Comparison of ENCODE assay signal across 22 cellular contexts in the genomic region with DNA sequence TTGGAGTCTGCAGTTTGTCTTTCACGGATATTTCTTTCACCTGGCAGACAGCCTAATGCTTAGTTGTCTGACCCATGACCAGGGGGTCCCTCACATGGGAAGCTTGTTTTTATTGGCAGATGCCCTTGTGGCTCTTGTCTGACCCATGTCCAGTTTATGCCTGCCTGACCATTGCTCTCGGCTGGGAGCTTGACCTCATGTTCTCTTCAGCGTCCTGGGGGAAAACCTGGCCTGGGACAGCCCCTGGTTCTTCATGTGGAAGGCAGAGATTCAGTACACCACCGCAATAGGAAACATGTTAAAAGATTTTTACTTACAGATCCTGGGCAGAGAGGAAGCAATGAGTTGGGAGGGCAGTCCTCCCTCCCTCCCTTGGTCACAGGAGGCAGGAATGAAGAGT.
"Had no signal": no experiment of that assay in that cellular context is flagged by ENCODE, and none has a peak within 500 bp of the region (broad histone marks: within the 10 kb centered on the region; RNA-seq: fewer than 3 reads in every experiment).

No MANE protein-coding gene starts in this region.

- H3K4me3 ChIP-seq: body of pancreas, dorsolateral prefrontal cortex, gastrocnemius medialis, heart left ventricle, prostate gland, SJCRH30 had no signal

- H3K4me1 Mint-ChIP-seq: activated B cell treated with CpG ODN at 0.5 μM for 24 hours; activated CD4-positive, alpha-beta T cell treated with anti-CD3 and anti-CD28 coated beads, Interleukin-2, amount 10 ng/mL, durations not matched to agents 7 days and 5 days; endodermal cell; immature natural killer cell; naive thymus-derived CD8-positive, alpha-beta T cell; stimulated activated memory B cell treated with anti-CD40 and anti-IgM and Interleukin-4, amounts not matched to agents 10 μg/mL and 1 μg/mL and 100 μg/mL, for 72 hours; T-helper 17 cell had no signal

- H3K9me3 ChIP-seq: body of pancreas, gastrocnemius medialis, heart left ventricle, prostate gland, SJCRH30 had no signal

- H3K36me3 ChIP-seq: gastrocnemius medialis, heart left ventricle, prostate gland, SJCRH30 had no signal

- H3K36me3 Mint-ChIP-seq: activated naive CD8-positive, alpha-beta T cell; naive thymus-derived CD8-positive, alpha-beta T cell; type B pancreatic cell had no signal

- H3K27me3 ChIP-seq: body of pancreas, gastrocnemius medialis, heart left ventricle had no signal

- ATAC-seq: activated T-cell treated with anti-CD3 and anti-CD28 coated beads, Interleukin-2, amount 50 U/mL, for 72 hours; body of pancreas; gastrocnemius medialis; heart left ventricle; naive thymus-derived CD8-positive, alpha-beta T cell; stimulated activated memory B cell treated with anti-CD40 and anti-IgM and Interleukin-4, amounts not matched to agents 10 μg/mL and 1 μg/mL and 100 μg/mL, for 72 hours; T-helper 17 cell had no signal

- H3K27ac Mint-ChIP-seq: activated B cell treated with CpG ODN at 0.5 μM for 24 hours; activated CD4-positive, alpha-beta T cell treated with anti-CD3 and anti-CD28 coated beads, Interleukin-2, amount 10 ng/mL, durations not matched to agents 7 days and 5 days; activated naive CD8-positive, alpha-beta T cell; activated T-cell treated with anti-CD3 and anti-CD28 coated beads, Interleukin-2, amount 50 U/mL, for 72 hours; endodermal cell; immature natural killer cell; naive thymus-derived CD8-positive, alpha-beta T cell; stimulated activated memory B cell treated with anti-CD40 and anti-IgM and Interleukin-4, amounts not matched to agents 10 μg/mL and 1 μg/mL and 100 μg/mL, for 72 hours; T-helper 17 cell; type B pancreatic cell had no signal

- H3K4me3 Mint-ChIP-seq: activated B cell treated with CpG ODN at 0.5 μM for 24 hours; activated CD4-positive, alpha-beta T cell treated with anti-CD3 and anti-CD28 coated beads, Interleukin-2, amount 10 ng/mL, durations not matched to agents 7 days and 5 days; activated naive CD8-positive, alpha-beta T cell; activated T-cell treated with anti-CD3 and anti-CD28 coated beads, Interleukin-2, amount 50 U/mL, for 72 hours; endodermal cell; immature natural killer cell; naive thymus-derived CD8-positive, alpha-beta T cell; stimulated activated memory B cell treated with anti-CD40 and anti-IgM and Interleukin-4, amounts not matched to agents 10 μg/mL and 1 μg/mL and 100 μg/mL, for 72 hours; T-helper 17 cell; type B pancreatic cell had no signal

- H3K27me3 Mint-ChIP-seq: activated B cell treated with CpG ODN at 0.5 μM for 24 hours; activated CD4-positive, alpha-beta T cell treated with anti-CD3 and anti-CD28 coated beads, Interleukin-2, amount 10 ng/mL, durations not matched to agents 7 days and 5 days; activated naive CD8-positive, alpha-beta T cell; stimulated activated memory B cell treated with anti-CD40 and anti-IgM and Interleukin-4, amounts not matched to agents 10 μg/mL and 1 μg/mL and 100 μg/mL, for 72 hours; T-helper 17 cell had no signal

- H3K27ac ChIP-seq: body of pancreas, dorsolateral prefrontal cortex, gastrocnemius medialis, prostate gland, SJCRH30 had no signal

- H3K4me1 ChIP-seq: body of pancreas, gastrocnemius medialis, prostate gland had no signal

- DNase-seq: activated B cell treated with CpG ODN at 0.5 μM for 24 hours; activated CD4-positive, alpha-beta T cell treated with anti-CD3 and anti-CD28 coated beads, Interleukin-2, amount 10 ng/mL, durations not matched to agents 7 days and 5 days; activated CD8-positive, alpha-beta memory T cell treated with anti-CD3 and anti-CD28 coated beads, Interleukin-2, amount 50 U/mL, for 48 hours; activated gamma-delta T cell treated with Interleukin-2 at 50 U/mL for 16 hours; activated T-cell treated with anti-CD3 and anti-CD28 coated beads, Interleukin-2, amount 50 U/mL, for 72 hours; amygdala; body of pancreas; dorsolateral prefrontal cortex; endodermal cell; immature natural killer cell; mammary epithelial cell; naive thymus-derived CD8-positive, alpha-beta T cell; nucleus accumbens; SJCRH30; stimulated activated CD4-positive, alpha-beta T cell treated with anti-CD3 and anti-CD28 coated beads, Interleukin-2, amount 100 ng/mL, for 48 hours; T-helper 17 cell had no signal
